In the genomic region with DNA sequence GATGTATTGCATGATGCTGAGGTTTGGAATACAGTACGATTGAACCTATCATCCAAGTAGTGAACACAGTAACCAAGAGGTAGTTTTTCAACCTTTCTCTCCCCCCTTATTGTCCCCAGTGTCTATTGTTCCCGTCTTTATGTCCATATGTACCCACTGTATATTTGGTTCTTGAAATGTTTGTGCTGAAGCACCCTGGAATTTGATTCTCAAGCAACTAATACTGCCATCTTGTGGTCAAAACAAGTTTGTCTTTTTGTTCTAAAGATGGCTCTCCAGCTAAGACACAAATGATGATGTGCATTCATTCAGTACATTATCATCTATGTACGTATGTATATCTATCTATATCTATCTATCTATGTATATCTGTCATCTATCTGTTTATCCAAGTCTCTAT, we compare ENCODE assay signal across 8 cellular contexts. TPM values are rescaled to one million over a fixed set of nuclear protein-coding genes. Genes with fewer than 3 reads are reported as not detected.
DNase-seq lines count a peak whose midpoint lies in the region; ATAC-seq and TF ChIP-seq lines count a peak whose summit lies in the region.

No MANE protein-coding gene starts in this region.

- H4K20me1 ChIP-seq in KMS-11 (ENCODE audit: insufficient read depth): no peaks in the 10 kb centered on the region

- H3K4me1 ChIP-seq in KMS-11 (ENCODE audit: low read depth, poor library complexity, severe bottlenecking): no peaks in the 10 kb centered on the region
- H3K4me1 ChIP-seq in Peyer's patch: no peaks in the 10 kb centered on the region
- no peaks in the 10 kb centered on the region for H3K4me1 ChIP-seq in esophagus squamous epithelium
- H3K4me1 ChIP-seq in psoas muscle: no peaks in the 10 kb centered on the region

- intact Hi-C loops in esophagus squamous epithelium (cut with DNase I): no loop called here
- intact Hi-C loops in psoas muscle (cut with DNase I): loop anchor here (5.0 to 10.0 kb wide), 3 partner anchors 278 to 591 kb away; no protein-coding TSS in a partner anchor

- TF ChIP-seq CTCF in AG10803 (conservative IDR thresholded peaks at IDR 0.05; ENCODE audit: low read length) (peak; percentile 60), KMS-11 (conservative IDR thresholded peaks at IDR 0.05; ENCODE audit: low read depth, low read length) (peak; percentile 55), Peyer's patch (IDR thresholded peaks at IDR 0.05) (peak in 5 of 6 experiments; percentile 6 to 55 (median 31)), esophagus squamous epithelium (IDR thresholded peaks at IDR 0.05) (peak in 5 of 6 experiments; percentile 28 to 56 (median 44)), psoas muscle (IDR thresholded peaks at IDR 0.05) (peak; percentile 65)

- H3K9me3 ChIP-seq in Peyer's patch: no peaks in the 10 kb centered on the region
- no peaks in the 10 kb centered on the region for H3K9me3 ChIP-seq in esophagus squamous epithelium
- no peaks in the 10 kb centered on the region for H3K9me3 ChIP-seq in psoas muscle

- no peaks in the 10 kb centered on the region for H3K79me2 ChIP-seq in KMS-11 (ENCODE audit: insufficient read depth, low read depth)

- TF ChIP-seq POLR2A in Peyer's patch (IDR thresholded peaks at IDR 0.05) (no peak), esophagus squamous epithelium (IDR thresholded peaks at IDR 0.05) (no peak)

- H3K9ac ChIP-seq in KMS-11: no peak overlapping the region

- no peak overlapping the region for H3K4me3 ChIP-seq in AG10803 (ENCODE audit: low read length)
- H3K4me3 ChIP-seq in KMS-11 (IDR thresholded peaks at IDR 0.05; ENCODE audit: insufficient read depth, low read depth, low read length): no peak overlapping the region
- no peak overlapping the region for H3K4me3 ChIP-seq in Peyer's patch
- no peak overlapping the region for H3K4me3 ChIP-seq in esophagus squamous epithelium
- no peak overlapping the region for H3K4me3 ChIP-seq in psoas muscle

- DNase-seq in AG10803 (ENCODE audit: low read depth) (peak; percentile 35), Peyer's patch (no peak), esophagus squamous epithelium (lab: John Stamatoyannopoulos, UW) (no peak), psoas muscle (no peak)

- ATAC-seq in GM18499 (IDR thresholded peaks at IDR 0.05; ENCODE audit: insufficient read depth, unreplicated experiment) (peak; percentile 52), psoas muscle (no peak), HG03565 (IDR thresholded peaks at IDR 0.05; ENCODE audit: unreplicated experiment) (no peak), HG02840 (IDR thresholded peaks at IDR 0.05; ENCODE audit: low FRiP score, unreplicated experiment) (no peak)

- H3K4me2 ChIP-seq in KMS-11: no peak overlapping the region

- H2AFZ ChIP-seq in KMS-11 (ENCODE audit: low read depth): no peak overlapping the region; the same call in 1 of the 2 replicates

- H3K27ac ChIP-seq in KMS-11 (no peak overlapping the region), Peyer's patch (no peak overlapping the region), esophagus squamous epithelium (no peak overlapping the region), psoas muscle (no peak overlapping the region)

- H3K36me3 ChIP-seq in KMS-11 (ENCODE audit: insufficient read depth) (no peaks in the 10 kb centered on the region), Peyer's patch (no peaks in the 10 kb centered on the region), esophagus squamous epithelium (no peaks in the 10 kb centered on the region), psoas muscle (ENCODE audit: insufficient read depth in 1 of 2, low read depth in 1 of 2) (no peaks in the 10 kb centered on the region)

- WGBS in esophagus squamous epithelium, 2 donors: 15 to 26% methylated on average over 3 of the region's 3 CpGs
- WGBS in psoas muscle, 3 donors: 20 to 27% (median 27%) methylated on average over 3 of the region's 3 CpGs

- H3K27me3 ChIP-seq in KMS-11 (ENCODE audit: insufficient read depth, low read depth) (no peaks in the 10 kb centered on the region), Peyer's patch (no peaks in the 10 kb centered on the region), esophagus squamous epithelium (no peaks in the 10 kb centered on the region), psoas muscle (ENCODE audit: insufficient read depth in 3 of 3, low read length in 2 of 3) (peaks cover 0 to 10% (median 0%) of the 10 kb centered on the region in 3 donors)

RNA-seq across cellular contexts. Expression of a gene that starts 33.5 kb away (rescaled TPM):
- total RNA-seq in Peyer's patch (not detected), esophagus squamous epithelium (under 1 TPM in 2 of 4 donors, not detected in 2; 0.04 to 0.26 TPM), psoas muscle (not detected)
- under 1 TPM in 1 of 3 donors, not detected in 2; under 0.01 TPM for polyA plus RNA-seq in psoas muscle
